Comparison of ENCODE assay signal across 8 cellular contexts in the genomic region with DNA sequence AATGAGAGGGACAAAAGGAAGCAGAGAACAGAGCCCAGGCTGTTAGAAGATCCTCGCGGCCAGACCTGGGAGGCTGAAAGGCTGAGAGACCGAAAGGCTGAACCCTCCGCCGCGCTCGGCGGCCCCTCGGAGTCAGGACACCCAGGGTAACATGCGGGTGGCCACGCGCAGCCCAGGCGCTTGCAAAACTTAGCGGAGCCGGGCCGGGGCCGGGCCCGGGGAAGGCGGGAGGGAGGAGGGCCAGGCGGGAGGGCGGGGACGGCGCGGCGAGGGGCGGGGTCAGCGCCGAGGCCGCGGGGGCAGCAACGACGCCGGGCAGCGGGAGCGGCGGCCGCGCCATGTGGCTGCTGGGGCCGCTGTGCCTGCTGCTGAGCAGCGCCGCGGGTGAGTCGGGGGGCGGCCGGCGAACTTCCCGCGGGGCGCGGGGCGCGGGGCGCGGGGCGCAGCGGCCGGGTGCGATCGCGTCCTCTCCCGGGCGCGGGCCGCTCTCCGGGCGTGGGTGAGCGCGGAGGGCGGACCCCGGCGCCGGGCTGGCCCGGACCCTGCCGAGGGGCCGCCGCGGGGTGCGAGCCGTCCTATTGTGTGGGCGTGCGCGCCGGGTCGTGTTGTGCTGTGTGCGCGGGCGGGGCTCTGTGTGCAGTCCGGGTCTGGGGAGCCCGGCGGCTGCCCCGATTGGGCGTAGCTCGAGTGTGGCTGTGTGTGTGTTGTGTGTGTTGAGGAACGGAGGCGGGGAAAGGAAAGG. TPM values are rescaled to one million over a fixed set of nuclear protein-coding genes. Genes with fewer than 3 reads are reported as not detected.
DNase-seq lines count a peak whose midpoint lies in the region; ATAC-seq, FAIRE-seq and TF ChIP-seq lines count a peak whose summit lies in the region.

A gene with protein sequence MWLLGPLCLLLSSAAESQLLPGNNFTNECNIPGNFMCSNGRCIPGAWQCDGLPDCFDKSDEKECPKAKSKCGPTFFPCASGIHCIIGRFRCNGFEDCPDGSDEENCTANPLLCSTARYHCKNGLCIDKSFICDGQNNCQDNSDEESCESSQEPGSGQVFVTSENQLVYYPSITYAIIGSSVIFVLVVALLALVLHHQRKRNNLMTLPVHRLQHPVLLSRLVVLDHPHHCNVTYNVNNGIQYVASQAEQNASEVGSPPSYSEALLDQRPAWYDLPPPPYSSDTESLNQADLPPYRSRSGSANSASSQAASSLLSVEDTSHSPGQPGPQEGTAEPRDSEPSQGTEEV (plus strand): TSS at position 302 of the 742 bp plus-strand sequence. CDS start 37 bp downstream, at position 339.

- no peak for TF ChIP-seq EP300 in H1 (IDR thresholded peaks at IDR 0.05; ENCODE audit: borderline replicate concordance in 1 of 2, low read depth in 2 of 2, low read length in 2 of 2)

- POLR2A ChIA-PET in H1 (lab: Charles Lee; ENCODE audit: partially characterized antibody) = interaction anchor here (0.6 to 1.7 kb wide), 17 partner anchors 9 to 326 kb away, joined by 3 to 6 read pairs (median 4); partner anchors contain the start of gene FJX1

- WGBS in H1 (ENCODE audit: extremely low coverage in 1 of 2, insufficient coverage in 1 of 2, insufficient read length in 1 of 2, insufficient replicate concordance in 2 of 2, low coverage in 1 of 2, low lambda C conversion rate in 2 of 2, missing lambda C conversion rate in 1 of 2), 2 experiments = 1% methylated on average over 42 of the region's 95 CpGs; no CpG with 5 or more reads in 1 of the 2 experiments

- peaks cover 10 to 46% of the 10 kb centered on the region in 2 experiments; a peak in 3 of 4 replicates for H3K79me2 ChIP-seq in H1 (ENCODE audit: control insufficient read depth in 1 of 2, insufficient read depth in 2 of 2, low read length in 2 of 2)

- peaks cover 18% of the 10 kb centered on the region for H3K79me1 ChIP-seq in H1 (ENCODE audit: low read depth, low read length)

- intact Hi-C loops in lower lobe of right lung (cut with DNase I) = no loop called here

- ATAC-seq in HG02884 (IDR thresholded peaks at IDR 0.05; ENCODE audit: unreplicated experiment) = peak; percentile 79
- peak; percentile 90 to 95 for ATAC-seq in lower lobe of right lung

- TF ChIP-seq POLR2A in H1 (IDR thresholded peaks at IDR 0.05; ENCODE audit: control extremely low read depth in 1 of 2, low read depth in 2 of 2, low read length in 2 of 2) = peak; percentile 78 to 80

- no peak within 1 kb of the TSS for H2BK120ac ChIP-seq in H1 (replicated peaks; ENCODE audit: low read depth, low read length)

- H2BK15ac ChIP-seq in H1 (ENCODE audit: low read length) = peak within 1 kb of the TSS; percentile 93; the same call in 1 of the 2 replicates

- H3K27ac ChIP-seq in H1 (ENCODE audit: low read depth, low read length) = peak within 1 kb of the TSS; percentile 67; the same call in 1 of the 2 replicates
- H3K27ac ChIP-seq in lower lobe of right lung = peak within 1 kb of the TSS; percentile 14

- DNase-seq in NCI-H1436 (lab: John Stamatoyannopoulos, UW) (peak; percentile 34), NCI-H1436 treated with DMSO at 0.1 percent for 48 hours (lab: John Stamatoyannopoulos, UW) (no peak), NCI-H2196 treated with DMSO at 0.1 percent for 48 hours (lab: John Stamatoyannopoulos, UW; ENCODE audit: unreplicated experiment) (peak; percentile 35), H1 (ENCODE audit: low read depth in 1 of 2, low spot score in 2 of 2) (peak; percentile 23 to 84), lower lobe of right lung (peak; percentile 81)
- peak; percentile 1 for DNase-seq in activated CD4-positive, alpha-beta T cell treated with anti-CD3 and anti-CD28 coated beads, Interleukin-2, amount 50 U/mL, for 1 hour
- DNase-seq in stimulated activated CD4-positive, alpha-beta T cell treated with anti-CD3 and anti-CD28 coated beads, Interleukin-4, amount 100 ng/mL, for 4 hours = peak; percentile 21 to 61

- no peaks in the 10 kb centered on the region for H3K36me3 ChIP-seq in H1 (ENCODE audit: control insufficient read depth in 2 of 4, insufficient read depth in 4 of 4, low read length in 3 of 4)
- H3K36me3 ChIP-seq in lower lobe of right lung = no peaks in the 10 kb centered on the region

- H3K9me3 ChIP-seq in H1 (ENCODE audit: insufficient read depth in 2 of 2, low read depth in 1 of 2, low read length in 1 of 2) = no peaks in the 10 kb centered on the region
- no peaks in the 10 kb centered on the region for H3K9me3 ChIP-seq in lower lobe of right lung

- H3K27me3 ChIP-seq in H1 (replicated peaks in 1 of 4; ENCODE audit: control insufficient read depth in 3 of 4, extremely low read depth in 1 of 4, insufficient read depth in 3 of 4, low read length in 3 of 4) = peaks cover 0 to 5% (median 2%) of the 10 kb centered on the region in 4 experiments; a peak in 4 of 7 replicates
- no peaks in the 10 kb centered on the region for H3K27me3 ChIP-seq in lower lobe of right lung (ENCODE audit: low read depth)

- peak within 1 kb of the TSS; percentile 72; the same call in 1 of the 2 replicates for H2BK5ac ChIP-seq in H1 (ENCODE audit: low read depth, low read length)

- H3K4me3 ChIP-seq in H1 (ENCODE audit: extremely low read depth in 1 of 4, insufficient read depth in 2 of 4, low read depth in 3 of 4, low read length in 4 of 4) (peak within 1 kb of the TSS; percentile 50 to 85 (median 66)), lower lobe of right lung (peak within 1 kb of the TSS; percentile 60)

- H2BK20ac ChIP-seq in H1 (ENCODE audit: low read length) = no peak within 1 kb of the TSS

- TF ChIP-seq CTCF in H1 (IDR thresholded peaks at IDR 0.05; ENCODE audit: control extremely low read depth in 1 of 3, insufficient read depth in 1 of 3, low read depth in 1 of 3, low read length in 3 of 3) = no peak
- TF ChIP-seq CTCF in lower lobe of right lung (IDR thresholded peaks at IDR 0.05) = no peak

- peak within 1 kb of the TSS; percentile 88 for H3K18ac ChIP-seq in H1 (ENCODE audit: extremely low read depth, low read length)

- no peak within 1 kb of the TSS for H3K23ac ChIP-seq in H1 (ENCODE audit: insufficient read length)

- H4K8ac ChIP-seq in H1 (ENCODE audit: extremely low read depth, insufficient read depth, low read length) = peak within 1 kb of the TSS; percentile 89

- no peak within 1 kb of the TSS for H2AK5ac ChIP-seq in H1 (ENCODE audit: low read depth, low read length)

- H3K4me1 ChIP-seq in H1 (replicated peaks in 1 of 4; ENCODE audit: control insufficient read depth in 3 of 4, insufficient read depth in 4 of 4, low read length in 3 of 4) = peaks cover 7 to 25% (median 15%) of the 10 kb centered on the region in 4 experiments; a peak in 6 of 7 replicates
- peaks cover 9% of the 10 kb centered on the region for H3K4me1 ChIP-seq in lower lobe of right lung

- H4K20me1 ChIP-seq in H1 (replicated peaks in 1 of 2; ENCODE audit: control insufficient read depth in 1 of 2, insufficient read depth in 2 of 2, low read length in 2 of 2) = peaks cover 10 to 28% of the 10 kb centered on the region in 2 experiments

- H2AFZ ChIP-seq in H1 (ENCODE audit: low read length) = peak within 1 kb of the TSS; percentile 9

- peak within 1 kb of the TSS; percentile 87 for H3K4ac ChIP-seq in H1 (replicated peaks; ENCODE audit: insufficient read length, low read depth, low read length)

- peak within 1 kb of the TSS; percentile 19 for H4K5ac ChIP-seq in H1 (ENCODE audit: insufficient read length, low read depth, low read length)

- H3K9ac ChIP-seq in H1 (replicated peaks in 1 of 4; ENCODE audit: extremely low read depth in 1 of 4, low read depth in 3 of 4, low read length in 3 of 4) = peak within 1 kb of the TSS; percentile 65 to 75 (median 72)

- H2BK12ac ChIP-seq in H1 (ENCODE audit: low read depth, low read length) = no peak within 1 kb of the TSS; the same call in none of the 2 replicates

- peaks cover 12% of the 10 kb centered on the region for H3K23me2 ChIP-seq in H1 (ENCODE audit: low read depth, low read length)

- CTCF ChIA-PET in H1 (lab: Charles Lee; ENCODE audit: partially characterized antibody) = interaction anchor here (1.0 kb wide), 2 partner anchors 122 to 188 kb away, joined by 3 to 5 read pairs; no protein-coding TSS in a partner anchor

- TF ChIP-seq RAD21 in H1 (IDR thresholded peaks at IDR 0.05 in 1 of 2, conservative IDR thresholded peaks at IDR 0.05 in 1 of 2; ENCODE audit: low read depth in 2 of 2, low read length in 2 of 2) = peak in 1 of 2 experiments; percentile 25; a peak in 1 of 4 replicates

- H3K56ac ChIP-seq in H1 (replicated peaks; ENCODE audit: insufficient read length, low read depth, low read length) = peak within 1 kb of the TSS; percentile 23

- H3K14ac ChIP-seq in H1 (ENCODE audit: insufficient read length) = no peak within 1 kb of the TSS

- peak within 1 kb of the TSS; percentile 76 to 98 for H3K4me2 ChIP-seq in H1 (ENCODE audit: insufficient read depth in 1 of 2, low read depth in 2 of 2, low read length in 2 of 2)

- H4K91ac ChIP-seq in H1 (replicated peaks; ENCODE audit: insufficient read length, low read length) = peak within 1 kb of the TSS; percentile 17

- FAIRE-seq in H1 (lab: Jason Lieb, UNC) = no peak

TF ChIP-seq in H1, 55 proteins besides CTCF, POLR2A, EP300 and RAD21 (continues in another document):
- TF ChIP-seq TBP (IDR thresholded peaks at IDR 0.05; ENCODE audit: low read depth, low read length) (peak; percentile 35; the same call in 1 of the 2 replicates), CBX8 (IDR thresholded peaks at IDR 0.05; ENCODE audit: borderline replicate concordance, low read depth, low read length) (no peak), RNF2 (IDR thresholded peaks at IDR 0.05; ENCODE audit: borderline replicate concordance, low read depth, low read length, missing control alignments, poor library complexity, severe bottlenecking) (no peak), SAP30 (IDR thresholded peaks at IDR 0.05; ENCODE audit: insufficient read depth, insufficient replicate concordance, low read length) (no peak), TAF1 (IDR thresholded peaks at IDR 0.05; ENCODE audit: low read depth, low read length) (peak; percentile 72)
- TF ChIP-seq, protein P1, sequence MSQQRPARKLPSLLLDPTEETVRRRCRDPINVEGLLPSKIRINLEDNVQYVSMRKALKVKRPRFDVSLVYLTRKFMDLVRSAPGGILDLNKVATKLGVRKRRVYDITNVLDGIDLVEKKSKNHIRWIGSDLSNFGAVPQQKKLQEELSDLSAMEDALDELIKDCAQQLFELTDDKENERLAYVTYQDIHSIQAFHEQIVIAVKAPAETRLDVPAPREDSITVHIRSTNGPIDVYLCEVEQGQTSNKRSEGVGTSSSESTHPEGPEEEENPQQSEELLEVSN (IDR thresholded peaks at IDR 0.05) = peak; percentile 72

RNA-seq across cellular contexts. Expression of the gene that starts here (rescaled TPM):
- 18.6 and 22.6 TPM in 2 replicates for total RNA-seq in H1 (2021; fragmentation: NEBNext Ultra II Directional; extraction: Animal tissue kit (Norgen Biotek cat#: 25700))
- 22.8 and 22.9 TPM in 2 replicates for polyA plus RNA-seq in H1 (2011; rRNA removed)
- 14.7 TPM for polyA plus RNA-seq in H1 (2011; cell fraction: cytosol; rRNA removed)
- polyA plus RNA-seq in H1 (2011; cell fraction: nucleus; rRNA removed) = 16.2 TPM
- 12.7 to 13.6 TPM (median 13.0 TPM) in 4 replicates for polyA plus RNA-seq in H1 (2012, experiment 1 of 2)
- polyA plus RNA-seq in H1 (2012, experiment 2 of 2) = 8.1 TPM
- polyA plus RNA-seq in H1 (2013, experiment 1 of 2) = 18.0 TPM
- 23.4 TPM for polyA plus RNA-seq in H1 (2013, experiment 2 of 2)
- 23.1 and 31.5 TPM in 2 replicates for polyA minus RNA-seq in H1 (2011; rRNA and poly(A)+ RNA removed)
- 26.1 TPM for polyA minus RNA-seq in H1 (2011; cell fraction: cytosol; rRNA and poly(A)+ RNA removed)
- polyA minus RNA-seq in H1 (2011; cell fraction: nucleus; rRNA and poly(A)+ RNA removed) = 26.4 TPM
- total RNA-seq in lower lobe of right lung = 7.7 TPM
